Comparison of ENCODE assay signal across 1 cellular context in genomic region chr11:62054484-62055121, GRCh38.
TF ChIP-seq lines count a peak whose summit lies in the region.

No MANE protein-coding gene starts in this region.

TF ChIP-seq in GM23338, 12 proteins besides CTCF, POLR2A, EP300 and RAD21 (continued from another document):
- TF ChIP-seq ZNF462 (CRISPR knock-in tag; IDR thresholded peaks at IDR 0.05) = no peak
- TF ChIP-seq EZH2phosphoT487 (IDR thresholded peaks at IDR 0.05; ENCODE audit: unreplicated experiment) = no peak
- no peak for TF ChIP-seq ETS1 (IDR thresholded peaks at IDR 0.05)
